In genomic region chr6:6386010-6386409, GRCh38 we compare ENCODE assay signal across 17 cellular contexts.
DNase-seq lines count a peak whose midpoint lies in the region; ATAC-seq and TF ChIP-seq lines count a peak whose summit lies in the region.
"Had no signal": no experiment of that assay in that cellular context is flagged by ENCODE, and none has a peak within 500 bp of the region (broad histone marks: within the 10 kb centered on the region; RNA-seq: fewer than 3 reads in every experiment).

No MANE protein-coding gene starts in this region.

- no peak overlapping the region for H3K4me3 ChIP-seq in HL-60 (replicated peaks; ENCODE audit: insufficient read depth, low read length)
- no peak overlapping the region for H3K4me3 ChIP-seq in adrenal gland
- no peak overlapping the region for H3K4me3 ChIP-seq in naive thymus-derived CD4-positive, alpha-beta T cell (ENCODE audit: low read length)
- H3K4me3 ChIP-seq in PC-9, result no peak overlapping the region
- H3K4me3 ChIP-seq: stomach had no signal

- no peak overlapping the region for H3K4me2 ChIP-seq in PC-9

- H3K4me1 Mint-ChIP-seq in naive thymus-derived CD4-positive, alpha-beta T cell, result peaks cover 0 to 9% (median 0%) of the 10 kb centered on the region in 7 donors

- peak; percentile 65 to 86 for DNase-seq in HL-60 (ENCODE audit: low read depth in 1 of 2, low spot score in 1 of 2)
- peak; percentile 51 to 83 for DNase-seq in NOMO-1 (lab: John Stamatoyannopoulos, UW; ENCODE audit: unreplicated experiment in 2 of 2)
- DNase-seq in adrenal gland, result peak in 5 of 7 donors; percentile 16 to 57 (median 31)
- no peak for DNase-seq in naive thymus-derived CD4-positive, alpha-beta T cell
- DNase-seq in PC-9, result no peak
- no peak for DNase-seq in NCI-H1092 (lab: John Stamatoyannopoulos, UW)
- DNase-seq in amygdala (lab: John Stamatoyannopoulos, UW), result no peak
- DNase-seq in NCI-H146 (lab: John Stamatoyannopoulos, UW), result no peak
- DNase-seq: activated naive CD4-positive, alpha-beta T cell; activated T-cell treated with anti-CD3 and anti-CD28 coated beads for 4 hours; Caco-2; head of caudate nucleus; IMR-90; NCI-H1105 treated with DMSO at 0.1 percent for 48 hours; NCI-H69; stomach had no signal

- CTCF ChIA-PET in naive thymus-derived CD4-positive, alpha-beta T cell (lab: Charles Lee), result no interaction called here
- CTCF ChIA-PET in PC-9 (lab: Charles Lee), result no interaction called here

- ATAC-seq in naive thymus-derived CD4-positive, alpha-beta T cell, result peak; percentile 59

- peaks cover 0 to 3% of the 10 kb centered on the region in 2 donors for H3K4me1 ChIP-seq in adrenal gland (replicated peaks in 1 of 2)
- no peaks in the 10 kb centered on the region for H3K4me1 ChIP-seq in naive thymus-derived CD4-positive, alpha-beta T cell (ENCODE audit: control insufficient read depth in 2 of 2, insufficient read depth in 2 of 2, low read length in 2 of 2)
- H3K4me1 ChIP-seq in PC-9 (replicated peaks; ENCODE audit: insufficient read depth), result no peaks in the 10 kb centered on the region
- H3K4me1 ChIP-seq: Caco-2, stomach had no signal

- H3K27me3 ChIP-seq in HL-60 (ENCODE audit: insufficient read depth, poor library complexity, severe bottlenecking), result no peaks in the 10 kb centered on the region
- H3K27me3 ChIP-seq in adrenal gland, result no peaks in the 10 kb centered on the region
- H3K27me3 ChIP-seq in naive thymus-derived CD4-positive, alpha-beta T cell (ENCODE audit: control insufficient read depth in 2 of 2, insufficient read depth in 2 of 2, low read length in 2 of 2), result no peaks in the 10 kb centered on the region
- H3K27me3 ChIP-seq in PC-9 (ENCODE audit: insufficient read depth, low read depth), result 0 out of 2 replicates have a peak, but pooled peaks cover 3% of the 10 kb centered on the region
- H3K27me3 ChIP-seq: stomach had no signal

- no peak overlapping the region for H2AFZ ChIP-seq in PC-9

- WGBS in adrenal gland, 4 donors, result 54 to 62% (median 55%) methylated on average over 4 of the region's 4 CpGs

- H3K27ac Mint-ChIP-seq in naive thymus-derived CD4-positive, alpha-beta T cell, result no peak overlapping the region
- H3K27ac Mint-ChIP-seq: type B pancreatic cell had no signal

- POLR2A ChIA-PET in naive thymus-derived CD4-positive, alpha-beta T cell (lab: Charles Lee), result no interaction called here
- POLR2A ChIA-PET in PC-9 (lab: Charles Lee; ENCODE audit: unreplicated experiment), result no interaction called here

- no peak for TF ChIP-seq POLR2A in adrenal gland (IDR thresholded peaks at IDR 0.05)

- H3F3A ChIP-seq in PC-9 (ENCODE audit: insufficient read depth, low read depth), result no peaks in the 10 kb centered on the region

- no peaks in the 10 kb centered on the region for H3K9me2 ChIP-seq in PC-9 (ENCODE audit: insufficient read depth)

- TF ChIP-seq CTCF in HL-60 (IDR thresholded peaks at IDR 0.05; ENCODE audit: insufficient read depth, low read length) (no peak), adrenal gland (IDR thresholded peaks at IDR 0.05) (no peak), PC-9 (conservative IDR thresholded peaks at IDR 0.05) (no peak)

- H3K27ac ChIP-seq in HL-60 (replicated peaks) (peak overlapping the region; percentile 75), adrenal gland (peak overlapping the region in 1 of 5 donors; percentile 46), PC-9 (no peak overlapping the region)
- no peak overlapping the region for H3K27ac ChIP-seq in naive thymus-derived CD4-positive, alpha-beta T cell (ENCODE audit: low read depth, low read length)

- H3K36me3 Mint-ChIP-seq in naive thymus-derived CD4-positive, alpha-beta T cell, result no peaks in the 10 kb centered on the region
- H3K36me3 Mint-ChIP-seq: type B pancreatic cell had no signal

- no TSS peak for BruUV-seq in PC-9 (replicated peaks; lab: Mats Ljungman, UMichigan)

- no peak overlapping the region for H3K4me3 Mint-ChIP-seq in naive thymus-derived CD4-positive, alpha-beta T cell
- H3K4me3 Mint-ChIP-seq: type B pancreatic cell had no signal

- no peaks in the 10 kb centered on the region for H4K20me1 ChIP-seq in PC-9 (ENCODE audit: insufficient read depth)

- peaks cover 0 to 12% (median 5%) of the 10 kb centered on the region in 5 donors for H3K27me3 Mint-ChIP-seq in naive thymus-derived CD4-positive, alpha-beta T cell

- H3K9me3 Mint-ChIP-seq in naive thymus-derived CD4-positive, alpha-beta T cell, result peaks cover 0 to 4% (median 0%) of the 10 kb centered on the region in 11 donors
- H3K9me3 Mint-ChIP-seq: type B pancreatic cell had no signal

- intact Hi-C loops in adrenal gland (cut with DNase I), result no loop called here
- intact Hi-C loops in naive thymus-derived CD4-positive, alpha-beta T cell (cut with micrococcal nuclease), result no loop called here
- intact Hi-C loops in PC-9 (cut with micrococcal nuclease; ENCODE audit: unreplicated experiment), result no loop called here

- H3K36me3 ChIP-seq in adrenal gland (replicated peaks in 1 of 2) (no peaks in the 10 kb centered on the region), PC-9 (ENCODE audit: low read depth) (no peaks in the 10 kb centered on the region)
- H3K36me3 ChIP-seq in naive thymus-derived CD4-positive, alpha-beta T cell (ENCODE audit: control insufficient read depth in 2 of 3, insufficient read depth in 3 of 3, low read length in 3 of 3), result no peaks in the 10 kb centered on the region
- H3K36me3 ChIP-seq: stomach had no signal

- H3K9me3 ChIP-seq in adrenal gland (replicated peaks in 1 of 3) (no peaks in the 10 kb centered on the region), PC-9 (ENCODE audit: insufficient read depth, low read depth) (no peaks in the 10 kb centered on the region)
- H3K9me3 ChIP-seq in naive thymus-derived CD4-positive, alpha-beta T cell (ENCODE audit: control insufficient read depth in 2 of 3, low read length in 3 of 3), result no peaks in the 10 kb centered on the region
- H3K9me3 ChIP-seq: Caco-2, stomach had no signal

- no peaks in the 10 kb centered on the region for H3K79me2 ChIP-seq in PC-9 (ENCODE audit: low read depth)

Comparison
In these comparisons a context has a peak if more than half of its experiments do, and no peak if none do; other contexts are left out.
1. DNase-seq: peak in HL-60 (2 of 2), NOMO-1 (2 of 2) and adrenal gland (5 of 7); none in naive thymus-derived CD4-positive, alpha-beta T cell (0 of 9), PC-9 (0 of 2), NCI-H1092 (single experiment), amygdala (0 of 56) and NCI-H146 (single experiment).